In the genomic region with DNA sequence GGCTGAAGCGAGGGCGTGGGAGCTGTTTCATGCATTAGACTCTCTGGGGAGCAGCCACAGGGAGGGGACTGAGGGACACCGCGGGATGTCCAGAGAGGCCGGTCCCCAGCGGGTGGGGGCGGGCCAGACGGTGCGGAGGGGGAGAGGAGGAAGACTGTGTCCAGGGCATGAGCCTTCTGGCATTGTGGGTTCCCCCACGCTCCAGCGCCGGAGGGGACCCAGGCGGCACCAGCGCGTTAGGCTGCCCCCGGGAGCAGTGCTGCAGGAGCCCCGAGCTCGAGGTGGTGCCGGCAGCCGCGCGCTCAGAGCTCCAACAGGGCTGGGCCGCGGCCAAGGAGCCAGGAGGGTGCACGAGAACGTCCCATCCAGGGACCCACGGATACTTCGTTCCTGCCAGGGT, we compare ENCODE assay signal across 20 cellular contexts. TPM values are rescaled to one million over a fixed set of nuclear protein-coding genes. Genes with fewer than 3 reads are reported as not detected.
"Had no signal": no experiment of that assay in that cellular context is flagged by ENCODE, and none has a peak within 500 bp of the region (broad histone marks: within the 10 kb centered on the region; RNA-seq: fewer than 3 reads in every experiment).

No MANE protein-coding gene starts in this region.

- H3K27ac Mint-ChIP-seq: activated naive CD8-positive, alpha-beta T cell; activated T-helper 17 cell treated with anti-CD3 and anti-CD28 coated beads, Interleukin-2, amount 50 U/mL, for 72 hours; naive thymus-derived CD4-positive, alpha-beta T cell; neural progenitor cell; progenitor cell of endocrine pancreas; stimulated activated naive CD8-positive, alpha-beta T cell treated with anti-CD3 and anti-CD28 coated beads, Interleukin-15, Interleukin-2, amounts not matched to agents 100 ng/mL and 50 ng/mL, for 24 hours had no signal

- H3K9me3 ChIP-seq: adrenal gland, spleen, tibial nerve, vagina had no signal

- H3K4me2 ChIP-seq: neural progenitor cell had no signal

- FAIRE-seq: bronchial epithelial cell, kidney, TTC549 had no signal

- H3K36me3 Mint-ChIP-seq: activated naive CD8-positive, alpha-beta T cell; naive thymus-derived CD4-positive, alpha-beta T cell; neural progenitor cell had no signal

- H3K9ac ChIP-seq: neural progenitor cell had no signal

- H3K9me3 Mint-ChIP-seq: activated T-helper 17 cell treated with anti-CD3 and anti-CD28 coated beads, Interleukin-2, amount 50 U/mL, for 72 hours; naive thymus-derived CD4-positive, alpha-beta T cell; stimulated activated naive CD8-positive, alpha-beta T cell treated with anti-CD3 and anti-CD28 coated beads, Interleukin-15, Interleukin-2, amounts not matched to agents 100 ng/mL and 50 ng/mL, for 24 hours had no signal

- H3K27ac ChIP-seq: adrenal gland, epithelial cell of prostate, neural progenitor cell, spleen, vagina, WERI-Rb-1 had no signal

- H3K4me1 Mint-ChIP-seq: activated T-helper 17 cell treated with anti-CD3 and anti-CD28 coated beads, Interleukin-2, amount 50 U/mL, for 72 hours; naive thymus-derived CD4-positive, alpha-beta T cell; neural progenitor cell had no signal

- H2AFZ ChIP-seq: neural progenitor cell had no signal

- H3K4me3 Mint-ChIP-seq: activated naive CD8-positive, alpha-beta T cell; activated T-helper 17 cell treated with anti-CD3 and anti-CD28 coated beads, Interleukin-2, amount 50 U/mL, for 72 hours; naive thymus-derived CD4-positive, alpha-beta T cell; neural progenitor cell; stimulated activated naive CD8-positive, alpha-beta T cell treated with anti-CD3 and anti-CD28 coated beads, Interleukin-15, Interleukin-2, amounts not matched to agents 100 ng/mL and 50 ng/mL, for 24 hours had no signal

- H3K36me3 ChIP-seq: adrenal gland, neural progenitor cell, spleen, tibial nerve, vagina, WERI-Rb-1 had no signal

- DNase-seq: activated CD4-positive, alpha-beta T cell treated with anti-CD3 and anti-CD28 coated beads for 1 hour; activated T-cell treated with anti-CD3 and anti-CD28 coated beads, Interleukin-2, amount 50 U/mL, for 1 hour; adrenal gland; kidney; naive thymus-derived CD4-positive, alpha-beta T cell; spleen; stimulated activated CD4-positive, alpha-beta T cell treated with anti-CD3 and anti-CD28 coated beads, Interleukin-4, amount 100 ng/mL, for 1 hour; T-helper 1 cell; WERI-Rb-1 had no signal

- ATAC-seq: activated T-helper 17 cell treated with anti-CD3 and anti-CD28 coated beads, Interleukin-2, amount 50 U/mL, for 72 hours; naive thymus-derived CD4-positive, alpha-beta T cell had no signal

- H3K4me1 ChIP-seq: neural progenitor cell, spleen, vagina had no signal

- H3K27me3 ChIP-seq: adrenal gland, neural progenitor cell, tibial nerve, vagina had no signal

- H3K4me3 ChIP-seq: adrenal gland, lung, neural progenitor cell, spleen, vagina had no signal

RNA-seq across cellular contexts. Expression of a gene that starts 14.4 kb away (rescaled TPM):
- total RNA-seq: naive thymus-derived CD4-positive, alpha-beta T cell had no signal
- polyA plus RNA-seq: naive thymus-derived CD4-positive, alpha-beta T cell had no signal
